8 cellular contexts compared by ENCODE assay signal in the genomic region with DNA sequence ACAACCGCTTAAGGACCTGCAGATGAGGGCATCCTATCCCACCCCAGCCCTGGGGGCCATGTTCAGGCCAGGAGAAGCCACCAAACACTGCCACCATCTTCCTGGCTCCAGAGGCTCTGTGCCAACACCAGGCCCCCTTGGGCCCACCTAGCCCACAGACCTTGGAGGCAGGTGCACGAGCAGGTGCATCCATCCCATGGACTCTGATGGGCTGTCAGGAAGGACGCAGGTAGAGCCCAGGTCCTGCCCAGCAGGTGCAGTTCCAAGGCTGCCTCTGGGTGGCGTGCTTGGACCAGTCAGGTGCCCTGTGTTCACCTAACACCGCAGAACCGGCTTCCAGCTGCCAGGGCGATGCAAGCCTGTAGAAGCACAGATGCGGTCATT. TPM values are rescaled to one million over a fixed set of nuclear protein-coding genes. Genes with fewer than 3 reads are reported as not detected.
DNase-seq lines count a peak whose midpoint lies in the region; ATAC-seq and TF ChIP-seq lines count a peak whose summit lies in the region.

No MANE protein-coding gene starts in this region.

- no peak overlapping the region for H3K23ac ChIP-seq in trophoblast cell (ENCODE audit: low read length)

- H4K91ac ChIP-seq in trophoblast cell (ENCODE audit: low read depth, low read length) = no peak overlapping the region

- H3K4me1 Mint-ChIP-seq in CD4-positive, alpha-beta memory T cell = peaks cover 0 to 6% (median 3%) of the 10 kb centered on the region in 4 donors
- H3K4me1 Mint-ChIP-seq in endothelial cell (ENCODE audit: unreplicated experiment) = no peaks in the 10 kb centered on the region

- WGBS in trophoblast cell (ENCODE audit: extremely low coverage, insufficient coverage, insufficient read length) = no CpG with 5 or more reads among the region's 8 CpGs

- intact Hi-C loops in CD4-positive, alpha-beta memory T cell (cut with micrococcal nuclease) = no loop called here

- H2AFZ ChIP-seq in Karpas-422 (ENCODE audit: low read length) = no peak overlapping the region
- H2AFZ ChIP-seq in trophoblast cell (ENCODE audit: insufficient read depth, low read length, poor library complexity) = no peak overlapping the region

- no peak overlapping the region for H2BK120ac ChIP-seq in trophoblast cell (ENCODE audit: insufficient read depth, low read length, poor library complexity)

- H4K12ac ChIP-seq in trophoblast cell (ENCODE audit: low read depth, low read length) = no peak overlapping the region

- no peaks in the 10 kb centered on the region for H3K27me3 ChIP-seq in CD4-positive, alpha-beta memory T cell (ENCODE audit: insufficient read depth, low read length)
- no peaks in the 10 kb centered on the region for H3K27me3 ChIP-seq in Karpas-422 (ENCODE audit: low read length)
- H3K27me3 ChIP-seq in trophoblast cell (ENCODE audit: insufficient read depth, low read length) = no peaks in the 10 kb centered on the region

- no peaks in the 10 kb centered on the region for H3K4me1 ChIP-seq in CD4-positive, alpha-beta memory T cell (ENCODE audit: insufficient read depth, low read length)
- H3K4me1 ChIP-seq in Karpas-422 (ENCODE audit: low read length) (peaks cover 2% of the 10 kb centered on the region; the same call in 1 of the 2 replicates), trophoblast cell (ENCODE audit: control insufficient read depth in 1 of 2, insufficient read depth in 2 of 2, low read length in 2 of 2) (no peaks in the 10 kb centered on the region)

- no peaks in the 10 kb centered on the region for H3K36me3 Mint-ChIP-seq in CD4-positive, alpha-beta memory T cell
- H3K36me3 Mint-ChIP-seq in endothelial cell (ENCODE audit: low read depth, unreplicated experiment) = no peaks in the 10 kb centered on the region

- H3K4me3 ChIP-seq in CD4-positive, alpha-beta memory T cell (ENCODE audit: low read length in 2 of 2) = no peak overlapping the region
- H3K4me3 ChIP-seq in Karpas-422 (ENCODE audit: low read length) = no peak overlapping the region
- no peak overlapping the region for H3K4me3 ChIP-seq in trophoblast cell (ENCODE audit: low read depth, low read length)

- H3K9ac ChIP-seq in Karpas-422 (ENCODE audit: low read length) = no peak overlapping the region
- no peak overlapping the region for H3K9ac ChIP-seq in trophoblast cell (ENCODE audit: low read length)

- DNase-seq in CD4-positive, alpha-beta memory T cell = peak in 4 of 5 donors; percentile 4 to 35 (median 16)
- peak; percentile 87 for DNase-seq in Karpas-422
- peak; percentile 21 to 42 for DNase-seq in activated CD4-positive, alpha-beta T cell treated with anti-CD3 and anti-CD28 coated beads for 4 hours
- DNase-seq in endothelial cell (ENCODE audit: low spot score) = peak; percentile 93
- peak; percentile 81 to 88 for DNase-seq in trophoblast cell
- no peak for DNase-seq in AML-193 (lab: John Stamatoyannopoulos, UW)
- no peak for DNase-seq in GF-D8 (lab: John Stamatoyannopoulos, UW)

- H4K20me1 ChIP-seq in Karpas-422 (ENCODE audit: insufficient read depth, low read depth, low read length) = no peaks in the 10 kb centered on the region

- no peaks in the 10 kb centered on the region for H3K79me1 ChIP-seq in trophoblast cell (ENCODE audit: low read length)

- no peak overlapping the region for H2BK12ac ChIP-seq in trophoblast cell (ENCODE audit: low read length)

- H3K18ac ChIP-seq in trophoblast cell (ENCODE audit: low read length) = no peak overlapping the region

- H3K9me3 Mint-ChIP-seq in CD4-positive, alpha-beta memory T cell = peaks cover 0 to 4% (median 0%) of the 10 kb centered on the region in 8 donors
- H3K9me3 Mint-ChIP-seq in endothelial cell (ENCODE audit: unreplicated experiment) = no peaks in the 10 kb centered on the region

- no peak overlapping the region for H3K4me3 Mint-ChIP-seq in CD4-positive, alpha-beta memory T cell
- no peak overlapping the region for H3K4me3 Mint-ChIP-seq in endothelial cell (ENCODE audit: unreplicated experiment)

- H4K8ac ChIP-seq in trophoblast cell (ENCODE audit: low read depth, low read length) = no peak overlapping the region

- CTCF ChIA-PET in CD4-positive, alpha-beta memory T cell (lab: Charles Lee; ENCODE audit: partially characterized antibody) = no interaction called here

- H3K36me3 ChIP-seq in CD4-positive, alpha-beta memory T cell (ENCODE audit: insufficient read depth, low read length) = no peaks in the 10 kb centered on the region
- H3K36me3 ChIP-seq in Karpas-422 (ENCODE audit: insufficient read depth, low read length) = no peaks in the 10 kb centered on the region
- H3K36me3 ChIP-seq in trophoblast cell (ENCODE audit: control insufficient read depth in 1 of 2, insufficient read depth in 2 of 2, low read length in 2 of 2) = no peaks in the 10 kb centered on the region

- H2BK5ac ChIP-seq in trophoblast cell (ENCODE audit: low read depth, low read length, poor library complexity) = no peak overlapping the region

- POLR2A ChIA-PET in CD4-positive, alpha-beta memory T cell (lab: Charles Lee; ENCODE audit: partially characterized antibody) = no interaction called here

- peak; percentile 88 for TF ChIP-seq CTCF in endothelial cell (IDR thresholded peaks at IDR 0.05; ENCODE audit: unreplicated experiment)

- no peaks in the 10 kb centered on the region for H3K9me2 ChIP-seq in Karpas-422 (replicated peaks; ENCODE audit: insufficient read depth, low read length)

- H3K14ac ChIP-seq in trophoblast cell (ENCODE audit: low read length) = no peak overlapping the region

- H3K79me2 ChIP-seq in Karpas-422 (ENCODE audit: low read length) (no peaks in the 10 kb centered on the region), trophoblast cell (ENCODE audit: control insufficient read depth, insufficient read depth, low read length, poor library complexity) (no peaks in the 10 kb centered on the region)

- no peak overlapping the region for H3K27ac Mint-ChIP-seq in CD4-positive, alpha-beta memory T cell
- no peak overlapping the region for H3K27ac Mint-ChIP-seq in endothelial cell (ENCODE audit: unreplicated experiment)

- peaks cover 11 to 20% of the 10 kb centered on the region in 2 donors for H3K27me3 Mint-ChIP-seq in CD4-positive, alpha-beta memory T cell
- no peaks in the 10 kb centered on the region for H3K27me3 Mint-ChIP-seq in endothelial cell (ENCODE audit: unreplicated experiment)

- H3K4ac ChIP-seq in trophoblast cell (ENCODE audit: low read depth, low read length) = no peak overlapping the region

- no peaks in the 10 kb centered on the region for H3K9me3 ChIP-seq in CD4-positive, alpha-beta memory T cell (ENCODE audit: control insufficient read depth in 1 of 2, low read length in 2 of 2)
- H3K9me3 ChIP-seq in Karpas-422 (ENCODE audit: low read length) = no peaks in the 10 kb centered on the region
- H3K9me3 ChIP-seq in trophoblast cell (ENCODE audit: insufficient read depth, low read depth, low read length) = peaks cover 2% of the 10 kb centered on the region

- ATAC-seq in GM18520 (IDR thresholded peaks at IDR 0.05; ENCODE audit: unreplicated experiment) = no peak

- H2AK5ac ChIP-seq in trophoblast cell (ENCODE audit: low read length) = no peak overlapping the region

- H3K4me2 ChIP-seq in Karpas-422 (ENCODE audit: low read depth, low read length, poor library complexity, severe bottlenecking) (no peak overlapping the region), trophoblast cell (ENCODE audit: low read length) (no peak overlapping the region)

- H3K27ac ChIP-seq in CD4-positive, alpha-beta memory T cell (ENCODE audit: low read depth, low read length) = no peak overlapping the region
- H3K27ac ChIP-seq in Karpas-422 (ENCODE audit: low read length) (no peak overlapping the region), trophoblast cell (ENCODE audit: low read depth, low read length) (no peak overlapping the region)

RNA-seq across cellular contexts. Expression of a gene that starts 22.8 kb away (rescaled TPM):
- total RNA-seq in CD4-positive, alpha-beta memory T cell = 10 to 100 TPM; 15.4 to 17.6 TPM
- 10 to 100 TPM; 15.3 to 16.0 TPM for polyA plus RNA-seq in CD4-positive, alpha-beta memory T cell
- not detected in 2 replicates for total RNA-seq in Karpas-422 (2014; rRNA removed; shearing (Covaris generic); ENCODE audit: low replicate concordance)
- total RNA-seq in endothelial cell (ENCODE audit: unreplicated experiment) = 5.1 TPM
- 0.96 and 1.6 TPM in 2 replicates for polyA plus RNA-seq in trophoblast cell (2013)

RNA-seq across cellular contexts. Expression of a gene that starts 26.5 kb away (rescaled TPM):
- total RNA-seq in CD4-positive, alpha-beta memory T cell = not detected
- not detected for polyA plus RNA-seq in CD4-positive, alpha-beta memory T cell
- not detected in 2 replicates for total RNA-seq in Karpas-422 (2014; rRNA removed; shearing (Covaris generic); ENCODE audit: low replicate concordance)
- not detected for total RNA-seq in endothelial cell (ENCODE audit: unreplicated experiment)
- not detected in 2 replicates for polyA plus RNA-seq in trophoblast cell (2013)

Comparison
In these comparisons a context has a peak if more than half of its experiments do, and no peak if none do; other contexts are left out.
1. DNase-seq: peak in CD4-positive, alpha-beta memory T cell (4 of 5), Karpas-422 (single experiment), activated CD4-positive, alpha-beta T cell treated with anti-CD3 and anti-CD28 coated beads for 4 hours (2 of 2), endothelial cell (single experiment) and trophoblast cell (2 of 2); none in AML-193 (0 of 2) and GF-D8 (single experiment).